ENCODE assay signal across 8 cellular contexts in genomic region chr10:89392974-89393373, GRCh38. TPM values are rescaled to one million over a fixed set of nuclear protein-coding genes. Genes with fewer than 3 reads are reported as not detected.
DNase-seq lines count a peak whose midpoint lies in the region; ATAC-seq and TF ChIP-seq lines count a peak whose summit lies in the region.

No MANE protein-coding gene starts in this region.

- TF ChIP-seq POLR2A in vagina (IDR thresholded peaks at IDR 0.05), result no peak

- no peaks in the 10 kb centered on the region for H3K36me3 ChIP-seq in vagina

- peak; percentile 39 for ATAC-seq in GM19455 (IDR thresholded peaks at IDR 0.05; ENCODE audit: unreplicated experiment)

- TF ChIP-seq CTCF in AG09319 (IDR thresholded peaks at IDR 0.05; ENCODE audit: low read depth, low read length) (no peak), vagina (IDR thresholded peaks at IDR 0.05) (no peak)

- DNase-seq in AG09319 (ENCODE audit: extremely low read depth, low read depth) (peak; percentile 79), NOMO-1 treated with DMSO at 0.1 percent for 48 hours (lab: John Stamatoyannopoulos, UW; ENCODE audit: unreplicated experiment) (peak; percentile 43), dedifferentiated amniotic fluid mesenchymal stem cell (ENCODE audit: extremely low spot score) (peak; percentile 66), midbrain (lab: John Stamatoyannopoulos, UW) (peak; percentile 51), vagina (ENCODE audit: extremely low spot score in 2 of 2) (peak; percentile 46 to 88), NCI-H1694 treated with DMSO at 0.1 percent for 48 hours (lab: John Stamatoyannopoulos, UW) (no peak), HK-2 (ENCODE audit: unreplicated experiment) (no peak)

- peak overlapping the region; percentile 85 for H3K27ac ChIP-seq in vagina

- H3K4me3 ChIP-seq in vagina, result peak overlapping the region; percentile 48 to 57

- peaks cover 30% of the 10 kb centered on the region for H3K4me1 ChIP-seq in vagina

- H3K9me3 ChIP-seq in vagina, result no peaks in the 10 kb centered on the region

- intact Hi-C loops in vagina (cut with DNase I), result no loop called here

- H3K27me3 ChIP-seq in vagina, result no peaks in the 10 kb centered on the region

RNA-seq across cellular contexts. Expression of gene IFIT1, which starts 0.6 kb away (rescaled TPM):
- 7.4 TPM for total RNA-seq in vagina

RNA-seq across cellular contexts. Expression of gene IFIT1B, which starts 15.1 kb away (rescaled TPM):
- total RNA-seq in vagina, result not detected

RNA-seq across cellular contexts. Expression of gene IFIT5, which starts 21.4 kb away (rescaled TPM):
- 9.1 TPM for total RNA-seq in vagina

Comparison
In these comparisons a context has a peak if more than half of its experiments do, and no peak if none do; other contexts are left out.
1. DNase-seq: peak in AG09319 (single experiment), NOMO-1 treated with DMSO at 0.1 percent for 48 hours (single experiment), dedifferentiated amniotic fluid mesenchymal stem cell (single experiment), midbrain (single experiment) and vagina (2 of 2); none in NCI-H1694 treated with DMSO at 0.1 percent for 48 hours (single experiment) and HK-2 (single experiment).